In the genomic region with DNA sequence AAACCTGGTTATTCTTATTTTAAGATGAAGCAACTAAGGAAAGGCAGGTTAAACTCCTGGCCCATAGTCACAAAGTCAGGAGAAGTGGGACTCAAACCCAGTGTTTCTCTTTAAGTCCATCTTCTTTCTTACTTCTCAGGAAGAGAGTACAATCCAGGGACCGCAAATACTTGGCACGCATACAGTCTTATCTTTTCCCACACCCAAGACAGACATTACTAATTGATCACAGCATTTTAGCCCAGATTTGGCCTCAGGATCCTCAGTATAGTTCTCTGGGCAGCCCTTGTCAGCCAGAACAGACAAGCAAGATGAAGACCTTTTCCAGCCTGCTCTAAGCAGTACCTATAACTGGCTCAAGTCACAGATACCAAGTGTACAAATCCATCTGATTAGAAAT, we compare ENCODE assay signal across 1 cellular context.
A peak's percentile ranks its signal among the peaks of the same experiment; 100 is the strongest.
TF ChIP-seq lines count a peak whose summit lies in the region.

No MANE protein-coding gene starts in this region.

TF ChIP-seq in K562, 482 proteins besides CTCF, POLR2A, EP300 and RAD21 (continued from another document):
- TF ChIP-seq, protein P1, sequence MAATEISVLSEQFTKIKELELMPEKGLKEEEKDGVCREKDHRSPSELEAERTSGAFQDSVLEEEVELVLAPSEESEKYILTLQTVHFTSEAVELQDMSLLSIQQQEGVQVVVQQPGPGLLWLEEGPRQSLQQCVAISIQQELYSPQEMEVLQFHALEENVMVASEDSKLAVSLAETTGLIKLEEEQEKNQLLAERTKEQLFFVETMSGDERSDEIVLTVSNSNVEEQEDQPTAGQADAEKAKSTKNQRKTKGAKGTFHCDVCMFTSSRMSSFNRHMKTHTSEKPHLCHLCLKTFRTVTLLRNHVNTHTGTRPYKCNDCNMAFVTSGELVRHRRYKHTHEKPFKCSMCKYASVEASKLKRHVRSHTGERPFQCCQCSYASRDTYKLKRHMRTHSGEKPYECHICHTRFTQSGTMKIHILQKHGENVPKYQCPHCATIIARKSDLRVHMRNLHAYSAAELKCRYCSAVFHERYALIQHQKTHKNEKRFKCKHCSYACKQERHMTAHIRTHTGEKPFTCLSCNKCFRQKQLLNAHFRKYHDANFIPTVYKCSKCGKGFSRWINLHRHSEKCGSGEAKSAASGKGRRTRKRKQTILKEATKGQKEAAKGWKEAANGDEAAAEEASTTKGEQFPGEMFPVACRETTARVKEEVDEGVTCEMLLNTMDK (IDR thresholded peaks at IDR 0.05; ENCODE audit: borderline replicate concordance, insufficient read depth, low read depth, low read length, poor library complexity, severe bottlenecking), result no peak
- TF ChIP-seq, protein P2, sequence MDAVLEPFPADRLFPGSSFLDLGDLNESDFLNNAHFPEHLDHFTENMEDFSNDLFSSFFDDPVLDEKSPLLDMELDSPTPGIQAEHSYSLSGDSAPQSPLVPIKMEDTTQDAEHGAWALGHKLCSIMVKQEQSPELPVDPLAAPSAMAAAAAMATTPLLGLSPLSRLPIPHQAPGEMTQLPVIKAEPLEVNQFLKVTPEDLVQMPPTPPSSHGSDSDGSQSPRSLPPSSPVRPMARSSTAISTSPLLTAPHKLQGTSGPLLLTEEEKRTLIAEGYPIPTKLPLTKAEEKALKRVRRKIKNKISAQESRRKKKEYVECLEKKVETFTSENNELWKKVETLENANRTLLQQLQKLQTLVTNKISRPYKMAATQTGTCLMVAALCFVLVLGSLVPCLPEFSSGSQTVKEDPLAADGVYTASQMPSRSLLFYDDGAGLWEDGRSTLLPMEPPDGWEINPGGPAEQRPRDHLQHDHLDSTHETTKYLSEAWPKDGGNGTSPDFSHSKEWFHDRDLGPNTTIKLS (IDR thresholded peaks at IDR 0.05; ENCODE audit: borderline replicate concordance, low read depth), result no peak
- TF ChIP-seq TCF7 (IDR thresholded peaks at IDR 0.05; ENCODE audit: borderline replicate concordance), result no peak
- TF ChIP-seq KDM2B (CRISPR knock-in tag; IDR thresholded peaks at IDR 0.05), result no peak
- no peak for TF ChIP-seq PHF21A (IDR thresholded peaks at IDR 0.05; ENCODE audit: borderline replicate concordance, low read depth)
- no peak for TF ChIP-seq HEY1 (CRISPR knock-in tag; IDR thresholded peaks at IDR 0.05; ENCODE audit: borderline replicate concordance)
- TF ChIP-seq ZNF184 (CRISPR knock-in tag; IDR thresholded peaks at IDR 0.05), result no peak
- TF ChIP-seq, protein P3, sequence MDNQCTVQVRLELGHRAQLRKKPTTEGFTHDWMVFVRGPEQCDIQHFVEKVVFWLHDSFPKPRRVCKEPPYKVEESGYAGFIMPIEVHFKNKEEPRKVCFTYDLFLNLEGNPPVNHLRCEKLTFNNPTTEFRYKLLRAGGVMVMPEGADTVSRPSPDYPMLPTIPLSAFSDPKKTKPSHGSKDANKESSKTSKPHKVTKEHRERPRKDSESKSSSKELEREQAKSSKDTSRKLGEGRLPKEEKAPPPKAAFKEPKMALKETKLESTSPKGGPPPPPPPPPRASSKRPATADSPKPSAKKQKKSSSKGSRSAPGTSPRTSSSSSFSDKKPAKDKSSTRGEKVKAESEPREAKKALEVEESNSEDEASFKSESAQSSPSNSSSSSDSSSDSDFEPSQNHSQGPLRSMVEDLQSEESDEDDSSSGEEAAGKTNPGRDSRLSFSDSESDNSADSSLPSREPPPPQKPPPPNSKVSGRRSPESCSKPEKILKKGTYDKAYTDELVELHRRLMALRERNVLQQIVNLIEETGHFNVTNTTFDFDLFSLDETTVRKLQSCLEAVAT (IDR thresholded peaks at IDR 0.05), result peak in 1 of 2 experiments; percentile 98; a peak in 2 of 4 replicates
- TF ChIP-seq TEAD2 (tag; IDR thresholded peaks at IDR 0.05), result no peak
- no peak for TF ChIP-seq MTA1 (IDR thresholded peaks at IDR 0.05; ENCODE audit: borderline replicate concordance)
- no peak for TF ChIP-seq SREBF1 (IDR thresholded peaks at IDR 0.05; ENCODE audit: borderline replicate concordance, low read depth, low read length)
- peak in 1 of 2 experiments; percentile 50; a peak in 1 of 3 replicates for TF ChIP-seq CBX3 (IDR thresholded peaks at IDR 0.05; ENCODE audit: borderline replicate concordance in 1 of 2, low read length in 2 of 2)
- TF ChIP-seq ZC3H4 (CRISPR knock-in tag; IDR thresholded peaks at IDR 0.05; ENCODE audit: borderline replicate concordance), result no peak
- TF ChIP-seq, protein P4, sequence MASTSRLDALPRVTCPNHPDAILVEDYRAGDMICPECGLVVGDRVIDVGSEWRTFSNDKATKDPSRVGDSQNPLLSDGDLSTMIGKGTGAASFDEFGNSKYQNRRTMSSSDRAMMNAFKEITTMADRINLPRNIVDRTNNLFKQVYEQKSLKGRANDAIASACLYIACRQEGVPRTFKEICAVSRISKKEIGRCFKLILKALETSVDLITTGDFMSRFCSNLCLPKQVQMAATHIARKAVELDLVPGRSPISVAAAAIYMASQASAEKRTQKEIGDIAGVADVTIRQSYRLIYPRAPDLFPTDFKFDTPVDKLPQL (IDR thresholded peaks at IDR 0.05; ENCODE audit: extremely low read depth, insufficient read length), result no peak
- no peak for TF ChIP-seq SRSF1 (IDR thresholded peaks at IDR 0.05; ENCODE audit: low read depth, low read length)
- TF ChIP-seq KDM1A (IDR thresholded peaks at IDR 0.05), result peak; percentile 32 to 41; a peak in 2 of 4 replicates
- TF ChIP-seq GTF2E2 (tag; IDR thresholded peaks at IDR 0.05), result no peak
- TF ChIP-seq ARID1B (IDR thresholded peaks at IDR 0.05), result 0 out of 2 replicates have a peak, but pooled peaks have one; percentile 27
- peak; percentile 97 for TF ChIP-seq ZBTB17 (CRISPR knock-in tag; IDR thresholded peaks at IDR 0.05)
- TF ChIP-seq ZNF23 (CRISPR knock-in tag; IDR thresholded peaks at IDR 0.05), result peak; percentile 96
- TF ChIP-seq TRIM24 (IDR thresholded peaks at IDR 0.05), result no peak
- TF ChIP-seq NELFE (IDR thresholded peaks at IDR 0.05; ENCODE audit: insufficient read depth, insufficient read length), result no peak
- TF ChIP-seq, protein P5, sequence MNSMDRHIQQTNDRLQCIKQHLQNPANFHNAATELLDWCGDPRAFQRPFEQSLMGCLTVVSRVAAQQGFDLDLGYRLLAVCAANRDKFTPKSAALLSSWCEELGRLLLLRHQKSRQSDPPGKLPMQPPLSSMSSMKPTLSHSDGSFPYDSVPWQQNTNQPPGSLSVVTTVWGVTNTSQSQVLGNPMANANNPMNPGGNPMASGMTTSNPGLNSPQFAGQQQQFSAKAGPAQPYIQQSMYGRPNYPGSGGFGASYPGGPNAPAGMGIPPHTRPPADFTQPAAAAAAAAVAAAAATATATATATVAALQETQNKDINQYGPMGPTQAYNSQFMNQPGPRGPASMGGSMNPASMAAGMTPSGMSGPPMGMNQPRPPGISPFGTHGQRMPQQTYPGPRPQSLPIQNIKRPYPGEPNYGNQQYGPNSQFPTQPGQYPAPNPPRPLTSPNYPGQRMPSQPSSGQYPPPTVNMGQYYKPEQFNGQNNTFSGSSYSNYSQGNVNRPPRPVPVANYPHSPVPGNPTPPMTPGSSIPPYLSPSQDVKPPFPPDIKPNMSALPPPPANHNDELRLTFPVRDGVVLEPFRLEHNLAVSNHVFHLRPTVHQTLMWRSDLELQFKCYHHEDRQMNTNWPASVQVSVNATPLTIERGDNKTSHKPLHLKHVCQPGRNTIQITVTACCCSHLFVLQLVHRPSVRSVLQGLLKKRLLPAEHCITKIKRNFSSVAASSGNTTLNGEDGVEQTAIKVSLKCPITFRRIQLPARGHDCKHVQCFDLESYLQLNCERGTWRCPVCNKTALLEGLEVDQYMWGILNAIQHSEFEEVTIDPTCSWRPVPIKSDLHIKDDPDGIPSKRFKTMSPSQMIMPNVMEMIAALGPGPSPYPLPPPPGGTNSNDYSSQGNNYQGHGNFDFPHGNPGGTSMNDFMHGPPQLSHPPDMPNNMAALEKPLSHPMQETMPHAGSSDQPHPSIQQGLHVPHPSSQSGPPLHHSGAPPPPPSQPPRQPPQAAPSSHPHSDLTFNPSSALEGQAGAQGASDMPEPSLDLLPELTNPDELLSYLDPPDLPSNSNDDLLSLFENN (IDR thresholded peaks at IDR 0.05; ENCODE audit: low read depth in 2 of 2, low read length in 2 of 2), result peak in 1 of 2 experiments; percentile 67; a peak in 1 of 4 replicates
- TF ChIP-seq ESRRA (IDR thresholded peaks at IDR 0.05; ENCODE audit: borderline replicate concordance, low read depth), result no peak
- TF ChIP-seq, protein P6, sequence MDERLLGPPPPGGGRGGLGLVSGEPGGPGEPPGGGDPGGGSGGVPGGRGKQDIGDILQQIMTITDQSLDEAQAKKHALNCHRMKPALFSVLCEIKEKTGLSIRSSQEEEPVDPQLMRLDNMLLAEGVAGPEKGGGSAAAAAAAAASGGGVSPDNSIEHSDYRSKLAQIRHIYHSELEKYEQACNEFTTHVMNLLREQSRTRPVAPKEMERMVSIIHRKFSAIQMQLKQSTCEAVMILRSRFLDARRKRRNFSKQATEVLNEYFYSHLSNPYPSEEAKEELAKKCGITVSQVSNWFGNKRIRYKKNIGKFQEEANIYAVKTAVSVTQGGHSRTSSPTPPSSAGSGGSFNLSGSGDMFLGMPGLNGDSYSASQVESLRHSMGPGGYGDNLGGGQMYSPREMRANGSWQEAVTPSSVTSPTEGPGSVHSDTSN (CRISPR knock-in tag; IDR thresholded peaks at IDR 0.05; ENCODE audit: low read depth), result no peak
- TF ChIP-seq, protein P6 (tag; conservative IDR thresholded peaks at IDR 0.05; ENCODE audit: low read depth), result no peak
- TF ChIP-seq PHTF2 (CRISPR knock-in tag; IDR thresholded peaks at IDR 0.05), result no peak
- peak; percentile 64 for TF ChIP-seq RBM25 (IDR thresholded peaks at IDR 0.05; ENCODE audit: low read depth, low read length, severe bottlenecking)
- TF ChIP-seq, protein P7, sequence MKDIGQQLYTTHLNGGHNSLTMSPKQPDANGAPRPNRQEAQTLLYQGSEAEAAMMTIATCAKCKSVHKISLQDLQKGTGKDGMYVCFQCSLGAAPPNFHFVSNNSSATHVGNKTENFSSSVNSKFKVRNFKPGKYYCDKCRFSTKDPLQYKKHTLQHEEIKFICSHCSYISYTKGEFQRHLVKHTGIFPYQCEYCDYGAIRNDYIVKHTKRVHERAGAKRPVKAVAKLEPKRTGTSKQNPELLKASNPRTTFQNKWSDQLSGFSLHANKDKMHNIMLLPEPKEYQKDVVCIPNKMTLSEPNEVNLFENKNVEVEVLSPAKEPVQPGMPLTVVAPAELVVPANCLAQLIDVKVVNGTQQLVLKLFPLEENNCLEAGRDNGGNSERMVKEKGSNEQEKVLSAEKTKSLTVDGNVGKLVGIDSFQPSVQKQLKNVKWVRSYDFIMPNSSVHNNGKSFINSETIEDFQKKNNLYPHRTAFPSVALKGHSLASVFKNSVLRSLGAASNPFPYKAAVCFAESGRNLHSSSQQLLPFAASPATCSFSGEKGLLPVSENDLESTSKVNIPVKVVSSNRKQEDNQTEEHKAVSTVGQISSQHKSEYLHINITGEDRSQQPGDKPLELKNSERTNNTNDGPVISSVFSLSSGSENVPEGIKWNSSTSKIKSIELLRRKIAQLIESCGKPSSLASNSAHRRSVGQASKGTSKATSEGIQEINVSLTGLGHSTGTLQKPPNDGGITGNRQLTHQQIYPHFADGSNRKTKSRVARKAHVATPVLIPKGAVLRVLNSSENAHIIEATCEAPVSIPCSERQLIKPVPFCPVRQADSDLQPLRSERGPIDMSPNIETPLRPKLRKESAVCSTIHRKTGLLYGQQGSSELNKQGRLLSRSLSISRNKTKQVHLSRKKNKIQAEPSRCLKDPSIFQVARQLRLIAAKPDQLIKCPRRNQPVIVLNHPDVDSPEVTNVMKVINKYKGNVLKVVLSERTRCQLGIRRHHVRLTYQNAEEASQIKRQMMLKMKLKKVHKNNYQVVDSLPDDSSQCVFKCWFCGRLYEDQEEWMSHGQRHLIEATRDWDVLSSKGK (CRISPR knock-in tag; IDR thresholded peaks at IDR 0.05), result no peak
- TF ChIP-seq DMBX1 (CRISPR knock-in tag; IDR thresholded peaks at IDR 0.05; ENCODE audit: borderline replicate concordance), result no peak
- TF ChIP-seq RCOR1 (IDR thresholded peaks at IDR 0.05; ENCODE audit: borderline replicate concordance in 1 of 2, low read depth in 2 of 2, low read length in 2 of 2), result peak in 1 of 2 experiments; percentile 65; a peak in 2 of 4 replicates
- no peak for TF ChIP-seq CREB1 (IDR thresholded peaks at IDR 0.05)
- TF ChIP-seq CREB1 (CRISPR knock-in tag; IDR thresholded peaks at IDR 0.05), result no peak
